ENCODE assay signal across 18 cellular contexts in the genomic region with DNA sequence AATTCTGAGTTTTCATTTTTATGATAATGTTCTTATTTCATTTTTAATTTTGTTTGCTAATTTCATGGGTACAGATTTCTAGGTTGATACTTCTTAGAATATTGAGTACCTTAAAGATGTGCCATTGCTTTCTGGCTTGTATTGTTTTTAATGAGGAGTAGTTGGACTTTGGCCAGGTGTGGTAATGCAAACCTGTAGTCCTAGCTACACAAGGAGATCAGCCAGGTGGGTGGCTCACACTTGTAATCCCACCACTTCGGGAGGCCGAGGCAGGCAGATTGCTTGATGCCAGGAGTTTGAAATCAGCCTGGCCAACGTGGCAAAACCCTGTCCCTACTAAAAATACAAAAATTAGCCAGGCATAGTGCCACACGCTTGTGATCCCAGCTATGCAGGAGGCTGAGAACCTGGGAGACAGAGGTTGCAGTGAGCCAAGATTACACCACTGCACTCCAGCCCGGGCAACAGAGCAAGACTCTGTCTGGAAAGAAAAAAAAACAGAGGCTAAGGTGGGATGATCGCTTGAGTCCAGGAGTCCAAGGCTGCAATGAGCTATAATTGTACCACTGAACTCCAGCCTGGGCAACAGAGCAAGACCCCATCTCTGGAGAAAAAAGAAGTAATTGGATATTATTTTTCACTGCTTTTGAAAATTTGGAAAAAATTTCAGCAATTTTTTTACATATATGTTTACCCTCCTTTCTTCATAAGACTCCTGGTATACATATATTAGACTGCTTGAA.
DNase-seq lines count a peak whose midpoint lies in the region; ATAC-seq and TF ChIP-seq lines count a peak whose summit lies in the region.
"Had no signal": no experiment of that assay in that cellular context is flagged by ENCODE, and none has a peak within 500 bp of the region (broad histone marks: within the 10 kb centered on the region; RNA-seq: fewer than 3 reads in every experiment).

No MANE protein-coding gene starts in this region.

- no peaks in the 10 kb centered on the region for H3K27me3 Mint-ChIP-seq in activated T-cell treated with anti-CD3 and anti-CD28 coated beads, Interleukin-2, amount 50 U/mL, for 4 hours (ENCODE audit: low read depth)
- H3K27me3 Mint-ChIP-seq: CD4-positive, CD25-positive, alpha-beta regulatory T cell had no signal

- no peaks in the 10 kb centered on the region for H3K4me1 ChIP-seq in colonic mucosa
- H3K4me1 ChIP-seq in thyroid gland = no peaks in the 10 kb centered on the region
- H3K4me1 ChIP-seq in heart right ventricle = no peaks in the 10 kb centered on the region

- H3K27ac ChIP-seq in colonic mucosa (peak overlapping the region; percentile 38), thyroid gland (peak overlapping the region in 2 of 3 donors; percentile 36), heart right ventricle (no peak overlapping the region)
- H3K27ac ChIP-seq: GM23248 had no signal

- no peaks in the 10 kb centered on the region for H3K27me3 ChIP-seq in colonic mucosa
- H3K27me3 ChIP-seq in thyroid gland = no peaks in the 10 kb centered on the region
- H3K27me3 ChIP-seq in heart right ventricle = no peaks in the 10 kb centered on the region

- WGBS in thyroid gland, 2 donors = 47% methylated on average over 6 of the region's 6 CpGs
- 63 to 71% methylated on average over 6 of the region's 6 CpGs for WGBS in heart right ventricle, 2 donors

- ATAC-seq in heart right ventricle (no peak), GM18517 (IDR thresholded peaks at IDR 0.05; ENCODE audit: unreplicated experiment) (no peak)
- no peak for ATAC-seq in activated T-cell treated with anti-CD3 and anti-CD28 coated beads, Interleukin-2, amount 50 U/mL, for 4 hours
- ATAC-seq: Panc1, SK-N-SH treated with all-trans-retinoic acid at 6 μM for 48 hours had no signal

- H3K4me3 Mint-ChIP-seq in activated T-cell treated with anti-CD3 and anti-CD28 coated beads, Interleukin-2, amount 50 U/mL, for 4 hours = no peak overlapping the region
- H3K4me3 Mint-ChIP-seq: CD4-positive, CD25-positive, alpha-beta regulatory T cell; H9; HFFc6 had no signal

- TF ChIP-seq CTCF in colonic mucosa (IDR thresholded peaks at IDR 0.05) (no peak), thyroid gland (IDR thresholded peaks at IDR 0.05) (no peak), heart right ventricle (IDR thresholded peaks at IDR 0.05) (no peak)

- no peaks in the 10 kb centered on the region for H3K36me3 ChIP-seq in colonic mucosa
- no peaks in the 10 kb centered on the region for H3K36me3 ChIP-seq in thyroid gland
- no peaks in the 10 kb centered on the region for H3K36me3 ChIP-seq in heart right ventricle

- no peaks in the 10 kb centered on the region for H3K4me1 Mint-ChIP-seq in activated T-cell treated with anti-CD3 and anti-CD28 coated beads, Interleukin-2, amount 50 U/mL, for 4 hours (ENCODE audit: low read depth)

- TF ChIP-seq POLR2A in thyroid gland (IDR thresholded peaks at IDR 0.05) = no peak

- no peaks in the 10 kb centered on the region for H3K36me3 Mint-ChIP-seq in activated T-cell treated with anti-CD3 and anti-CD28 coated beads, Interleukin-2, amount 50 U/mL, for 4 hours (ENCODE audit: insufficient read depth)

- H3K9me3 Mint-ChIP-seq in activated T-cell treated with anti-CD3 and anti-CD28 coated beads, Interleukin-2, amount 50 U/mL, for 4 hours = peaks cover 7% of the 10 kb centered on the region
- H3K9me3 Mint-ChIP-seq: H9, HFFc6 had no signal

- no peak overlapping the region for H3K4me3 ChIP-seq in colonic mucosa
- no peak overlapping the region for H3K4me3 ChIP-seq in thyroid gland (replicated peaks in 1 of 3)
- H3K4me3 ChIP-seq in heart right ventricle = no peak overlapping the region
- H3K4me3 ChIP-seq: GM23248 had no signal

- H3K9me3 ChIP-seq in colonic mucosa (no peaks in the 10 kb centered on the region), thyroid gland (no peaks in the 10 kb centered on the region), heart right ventricle (peaks cover 0 to 5% (median 0%) of the 10 kb centered on the region in 11 donors)

- peak; percentile 10 for DNase-seq in HuH-7 (ENCODE audit: low spot score)
- DNase-seq in NCI-H2029 (lab: John Stamatoyannopoulos, UW) = peak; percentile 2
- peak; percentile 62 for DNase-seq in colonic mucosa
- peak; percentile 28 to 70 for DNase-seq in thyroid gland
- DNase-seq in heart right ventricle = no peak
- no peak for DNase-seq in activated T-cell treated with anti-CD3 and anti-CD28 coated beads, Interleukin-2, amount 50 U/mL, for 4 hours
- DNase-seq: CD4-positive, CD25-positive, alpha-beta regulatory T cell; GM23248; H9; HFFc6; KBM-7; NCI-H1092 treated with DMSO at 0.1 percent for 48 hours; NCI-H1436 treated with DMSO at 0.1 percent for 48 hours; NCI-H2081; NK-92 treated with Interleukin-12 subunit alpha and Interleukin-12 subunit beta, amount 100 ng/mL, for 24 hours had no signal

- H3K9ac ChIP-seq in colonic mucosa (ENCODE audit: low read depth in 2 of 2, low read length in 2 of 2) = no peak overlapping the region
- H3K9ac ChIP-seq: GM23248 had no signal

- intact Hi-C loops in colonic mucosa (cut with DNase I) (no loop called here), thyroid gland (cut with DNase I) (no loop called here), heart right ventricle (cut with DNase I) (no loop called here)

Comparison
In these comparisons a context has a peak if more than half of its experiments do, and no peak if none do; other contexts are left out.
1. DNase-seq: peak in HuH-7 (single experiment), NCI-H2029 (single experiment), colonic mucosa (single experiment) and thyroid gland (2 of 2); none in heart right ventricle (0 of 2) and activated T-cell treated with anti-CD3 and anti-CD28 coated beads, Interleukin-2, amount 50 U/mL, for 4 hours (single experiment).
2. H3K27ac ChIP-seq: peak in colonic mucosa (single experiment) and thyroid gland (2 of 3); none in heart right ventricle (0 of 10).